Comparison of ENCODE assay signal across 23 cellular contexts in genomic region chr17:82480345-82480744, GRCh38.
"Had no signal": no experiment of that assay in that cellular context is flagged by ENCODE, and none has a peak within 500 bp of the region (broad histone marks: within the 10 kb centered on the region; RNA-seq: fewer than 3 reads in every experiment).

No MANE protein-coding gene starts in this region.

- H3K9me3 ChIP-seq: adrenal gland had no signal

- ATAC-seq: activated T-helper 17 cell treated with anti-CD3 and anti-CD28 coated beads, Interleukin-2, amount 50 U/mL, for 72 hours; PC-3 had no signal

- H3K4me3 Mint-ChIP-seq: activated B cell treated with CpG ODN at 0.5 μM for 24 hours; activated CD4-positive, alpha-beta T cell treated with anti-CD3 and anti-CD28 coated beads, Interleukin-2, amount 10 ng/mL, durations not matched to agents 24 days and 14 days; activated CD8-positive, alpha-beta T cell treated with anti-CD3 and anti-CD28 coated beads for 36 hours; activated naive CD4-positive, alpha-beta T cell treated with anti-CD3 and anti-CD28 coated beads, Interleukin-2, amount 10 ng/mL, durations not matched to agents 7 days and 5 days; activated T-cell treated with anti-CD3 and anti-CD28 coated beads, Interleukin-2, amount 50 U/mL, for 4 hours; activated T-helper 17 cell treated with anti-CD3 and anti-CD28 coated beads, Interleukin-2, amount 50 U/mL, for 72 hours had no signal

- H3K4me1 ChIP-seq: adrenal gland had no signal

- H3K4me1 Mint-ChIP-seq: activated B cell treated with CpG ODN at 0.5 μM for 24 hours had no signal

- H3K9me3 Mint-ChIP-seq: activated B cell treated with CpG ODN at 0.5 μM for 24 hours; activated CD4-positive, alpha-beta T cell treated with anti-CD3 and anti-CD28 coated beads, Interleukin-2, amount 10 ng/mL, durations not matched to agents 24 days and 14 days; activated CD8-positive, alpha-beta T cell treated with anti-CD3 and anti-CD28 coated beads for 36 hours; activated naive CD4-positive, alpha-beta T cell treated with anti-CD3 and anti-CD28 coated beads, Interleukin-2, amount 10 ng/mL, durations not matched to agents 7 days and 5 days; activated T-cell treated with anti-CD3 and anti-CD28 coated beads, Interleukin-2, amount 50 U/mL, for 4 hours; activated T-helper 17 cell treated with anti-CD3 and anti-CD28 coated beads, Interleukin-2, amount 50 U/mL, for 72 hours had no signal

- DNase-seq: activated B cell treated with CpG ODN at 0.5 μM for 24 hours; activated CD4-positive, alpha-beta T cell treated with anti-CD3 and anti-CD28 coated beads for 1 hour; activated CD4-positive, alpha-beta T cell treated with anti-CD3 and anti-CD28 coated beads, Interleukin-2, amount 10 ng/mL, durations not matched to agents 24 days and 14 days; activated gamma-delta T cell; activated naive CD4-positive, alpha-beta T cell treated with anti-CD3 and anti-CD28 coated beads, Interleukin-2, amount 10 ng/mL, durations not matched to agents 7 days and 5 days; activated T-cell treated with anti-CD3 and anti-CD28 coated beads, Interleukin-2, amount 50 U/mL, for 4 hours; adrenal gland; anterior cingulate cortex; cerebellar nuclear complex; IMR-90; KG1; NCI-H1092; NCI-H1417; NCI-H1930; NCI-H2171; NCI-H2227 treated with DMSO at 0.1 percent for 48 hours; NCI-H446 treated with DMSO at 0.1 percent for 48 hours; NCI-H524 treated with DMSO at 0.1 percent for 48 hours; PC-3; SIG-M5; T1000 had no signal

- H3K27ac ChIP-seq: adrenal gland had no signal

- H3K27me3 ChIP-seq: adrenal gland had no signal

- H3K27ac Mint-ChIP-seq: activated B cell treated with CpG ODN at 0.5 μM for 24 hours; activated CD4-positive, alpha-beta T cell treated with anti-CD3 and anti-CD28 coated beads, Interleukin-2, amount 10 ng/mL, durations not matched to agents 24 days and 14 days; activated CD8-positive, alpha-beta T cell treated with anti-CD3 and anti-CD28 coated beads for 36 hours; activated T-helper 17 cell treated with anti-CD3 and anti-CD28 coated beads, Interleukin-2, amount 50 U/mL, for 72 hours had no signal

- H3K4me3 ChIP-seq: adrenal gland had no signal

- H3K27me3 Mint-ChIP-seq: activated B cell treated with CpG ODN at 0.5 μM for 24 hours; activated CD4-positive, alpha-beta T cell treated with anti-CD3 and anti-CD28 coated beads, Interleukin-2, amount 10 ng/mL, durations not matched to agents 24 days and 14 days; activated CD8-positive, alpha-beta T cell treated with anti-CD3 and anti-CD28 coated beads for 36 hours; activated naive CD4-positive, alpha-beta T cell treated with anti-CD3 and anti-CD28 coated beads, Interleukin-2, amount 10 ng/mL, durations not matched to agents 7 days and 5 days; activated T-helper 17 cell treated with anti-CD3 and anti-CD28 coated beads, Interleukin-2, amount 50 U/mL, for 72 hours had no signal
